1 cellular context compared by ENCODE assay signal in the genomic region with DNA sequence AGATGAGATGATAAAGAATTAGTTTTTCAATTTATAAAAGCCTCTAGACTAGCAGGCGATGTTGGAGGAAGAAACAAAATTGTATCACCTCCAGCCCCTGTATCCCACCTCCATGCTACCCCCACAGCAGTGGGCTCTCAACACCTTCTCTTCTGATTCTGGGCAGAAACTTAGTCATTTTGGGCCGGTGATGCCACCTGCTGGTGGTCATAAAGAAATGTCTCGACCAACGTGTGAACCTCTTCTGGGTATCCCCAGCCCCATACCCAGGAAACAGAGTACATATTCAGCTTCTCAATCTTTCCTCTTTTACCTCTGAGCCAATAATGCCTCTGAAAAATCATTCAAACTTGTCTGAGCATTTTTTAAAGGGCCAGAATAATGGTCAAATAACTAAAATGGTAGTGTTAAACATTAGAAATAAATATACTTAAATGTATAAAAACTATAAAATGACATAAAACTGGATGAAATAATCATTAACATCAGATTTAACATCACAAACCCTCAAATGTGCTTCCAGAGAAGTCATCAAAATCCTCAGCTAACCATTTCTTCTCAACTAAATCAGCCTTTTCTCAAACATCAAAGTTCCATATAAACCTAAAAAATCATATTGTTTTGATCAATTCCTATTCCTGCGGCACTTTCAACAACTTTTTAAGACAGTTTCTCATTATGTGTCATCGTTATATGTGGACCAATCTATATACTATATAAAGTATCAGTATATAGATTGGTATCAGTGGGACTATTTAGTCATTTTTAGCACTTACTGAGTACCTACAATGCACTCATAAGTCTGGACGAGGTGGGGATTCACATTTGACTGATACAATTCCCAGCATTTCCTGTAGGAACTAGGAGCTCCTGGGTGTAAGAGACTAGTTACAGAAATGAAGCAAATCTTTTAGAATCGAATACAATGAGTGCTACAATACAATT.
TF ChIP-seq lines count a peak whose summit lies in the region.

No MANE protein-coding gene starts in this region.

TF ChIP-seq in GM23338, 12 proteins besides CTCF, POLR2A, EP300 and RAD21 (continued from another document):
- TF ChIP-seq REST (IDR thresholded peaks at IDR 0.05; ENCODE audit: unreplicated experiment) = no peak
- no peak for TF ChIP-seq JUNB (IDR thresholded peaks at IDR 0.05; ENCODE audit: unreplicated experiment)
- no peak for TF ChIP-seq POLR2AphosphoS5 (IDR thresholded peaks at IDR 0.05; ENCODE audit: low read depth)
- TF ChIP-seq NANOG (IDR thresholded peaks at IDR 0.05; ENCODE audit: borderline replicate concordance) = no peak
- TF ChIP-seq EZH2phosphoT487 (IDR thresholded peaks at IDR 0.05; ENCODE audit: unreplicated experiment) = no peak
